ENCODE assay signal across 17 cellular contexts in the genomic region with DNA sequence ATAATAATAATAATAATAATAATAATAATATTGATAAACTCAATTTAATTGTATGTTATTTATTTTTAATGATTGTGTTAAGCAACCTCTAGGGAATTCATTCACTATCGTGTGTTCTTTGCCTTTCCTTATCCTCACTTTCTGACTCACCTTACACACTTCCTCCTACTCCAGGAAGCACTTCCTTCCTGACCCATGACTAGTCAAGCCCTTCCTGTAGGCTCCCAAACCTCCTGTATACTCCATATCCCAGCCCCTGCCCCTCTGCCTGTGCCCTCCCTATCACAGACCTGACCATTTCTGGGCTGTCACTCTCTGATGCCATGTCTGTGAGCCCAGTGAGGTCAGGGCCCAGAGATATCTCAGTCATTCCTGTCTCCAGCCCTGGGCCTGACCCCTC. TPM values are rescaled to one million over a fixed set of nuclear protein-coding genes. Genes with fewer than 3 reads are reported as not detected.
DNase-seq lines count a peak whose midpoint lies in the region; ATAC-seq and TF ChIP-seq lines count a peak whose summit lies in the region.
"Had no signal": no experiment of that assay in that cellular context is flagged by ENCODE, and none has a peak within 500 bp of the region (broad histone marks: within the 10 kb centered on the region; RNA-seq: fewer than 3 reads in every experiment).

No MANE protein-coding gene starts in this region.

- POLR2A ChIA-PET in activated CD4-positive, alpha-beta T cell treated with anti-CD3 and anti-CD28 coated beads, Interleukin-2, amount 10 ng/mL, durations not matched to agents 7 days and 5 days (lab: Charles Lee): no interaction called here

- H2BK5ac ChIP-seq in mesenchymal stem cell (ENCODE audit: low read depth, low read length, poor library complexity, severe bottlenecking): no peak overlapping the region

- H2AFZ ChIP-seq in mesenchymal stem cell (ENCODE audit: low read depth, low read length): no peak overlapping the region

- H3K27me3 ChIP-seq in body of pancreas (no peaks in the 10 kb centered on the region), mesenchymal stem cell (ENCODE audit: control insufficient read depth in 1 of 2, insufficient read depth in 1 of 2, low read length in 2 of 2) (no peaks in the 10 kb centered on the region)
- H3K27me3 ChIP-seq: cardiac muscle cell, pancreas, uterus had no signal

- no peak overlapping the region for H3K27ac ChIP-seq in body of pancreas
- H3K27ac ChIP-seq in mesenchymal stem cell (ENCODE audit: low read length, poor library complexity, severe bottlenecking): no peak overlapping the region
- H3K27ac ChIP-seq: cardiac muscle cell, pancreas, uterus had no signal

- WGBS in body of pancreas, 2 donors: 54 to 62% methylated on average over 1 of the region's 1 CpG
- WGBS in mesenchymal stem cell: 10% methylated on average over 1 of the region's 1 CpG

- H3K14ac ChIP-seq in mesenchymal stem cell (ENCODE audit: low read length in 2 of 2): peak overlapping the region in 1 of 2 experiments; percentile 26

- H3K36me3 ChIP-seq in body of pancreas (replicated peaks in 1 of 2; ENCODE audit: insufficient read depth in 1 of 2, low read depth in 2 of 2) (no peaks in the 10 kb centered on the region), mesenchymal stem cell (ENCODE audit: control insufficient read depth in 1 of 2, insufficient read depth in 2 of 2, low read depth in 1 of 2, low read length in 2 of 2) (peaks cover 0 to 2% of the 10 kb centered on the region in 2 experiments)
- H3K36me3 ChIP-seq: cardiac muscle cell, pancreas, uterus had no signal

- H4K8ac ChIP-seq in mesenchymal stem cell (ENCODE audit: low read length): peak overlapping the region; percentile 66

- H2BK12ac ChIP-seq in mesenchymal stem cell (ENCODE audit: low read length in 2 of 2): peak overlapping the region; percentile 12 to 91

- H3K4me1 Mint-ChIP-seq in activated CD4-positive, alpha-beta T cell treated with anti-CD3 and anti-CD28 coated beads, Interleukin-2, amount 10 ng/mL, durations not matched to agents 7 days and 5 days: peaks cover 6% of the 10 kb centered on the region

- H3K4me3 ChIP-seq in body of pancreas (no peak overlapping the region), mesenchymal stem cell (ENCODE audit: insufficient read depth in 1 of 2, low read depth in 1 of 2, low read length in 2 of 2) (no peak overlapping the region)
- H3K4me3 ChIP-seq: cardiac muscle cell, pancreas, uterus had no signal

- H4K91ac ChIP-seq in mesenchymal stem cell (ENCODE audit: low read length): peak overlapping the region; percentile 81

- H3K27ac Mint-ChIP-seq in activated CD4-positive, alpha-beta T cell treated with anti-CD3 and anti-CD28 coated beads, Interleukin-2, amount 10 ng/mL, durations not matched to agents 7 days and 5 days: peak overlapping the region; percentile 56
- H3K27ac Mint-ChIP-seq: endodermal cell had no signal

- H3K9me3 Mint-ChIP-seq in activated CD4-positive, alpha-beta T cell treated with anti-CD3 and anti-CD28 coated beads, Interleukin-2, amount 10 ng/mL, durations not matched to agents 7 days and 5 days: no peaks in the 10 kb centered on the region

- H3K9ac ChIP-seq in mesenchymal stem cell (ENCODE audit: low read length): no peak overlapping the region

- no peaks in the 10 kb centered on the region for H3K79me1 ChIP-seq in mesenchymal stem cell (replicated peaks; ENCODE audit: low read length, poor library complexity, severe bottlenecking)

- H2AK5ac ChIP-seq in mesenchymal stem cell (ENCODE audit: low read length, severe bottlenecking): peak overlapping the region; percentile 57

- CTCF ChIA-PET in activated CD4-positive, alpha-beta T cell treated with anti-CD3 and anti-CD28 coated beads, Interleukin-2, amount 10 ng/mL, durations not matched to agents 7 days and 5 days (lab: Charles Lee): no interaction called here

- peak overlapping the region; percentile 9 to 73 for H3K4ac ChIP-seq in mesenchymal stem cell (ENCODE audit: low read depth in 1 of 2, low read length in 2 of 2)

- TF ChIP-seq POLR2A in body of pancreas (IDR thresholded peaks at IDR 0.05): no peak

- TF ChIP-seq CTCF in body of pancreas (IDR thresholded peaks at IDR 0.05): no peak

- H2BK120ac ChIP-seq in mesenchymal stem cell (ENCODE audit: low read depth, low read length): no peak overlapping the region

- H3K23ac ChIP-seq in mesenchymal stem cell (ENCODE audit: low read length in 2 of 2): no peak overlapping the region

- ATAC-seq in body of pancreas (peak; percentile 15), GM21825 (IDR thresholded peaks at IDR 0.05; ENCODE audit: unreplicated experiment) (no peak), GM21723 (IDR thresholded peaks at IDR 0.05; ENCODE audit: unreplicated experiment) (no peak)
- ATAC-seq: pancreas had no signal

- intact Hi-C loops in body of pancreas (cut with DNase I): no loop called here

- H3K9me3 ChIP-seq in body of pancreas: no peaks in the 10 kb centered on the region
- no peaks in the 10 kb centered on the region for H3K9me3 ChIP-seq in mesenchymal stem cell (ENCODE audit: control insufficient read depth, low read length)
- H3K9me3 ChIP-seq: pancreas, uterus had no signal

- no peaks in the 10 kb centered on the region for H3K4me1 ChIP-seq in body of pancreas
- peaks cover 4% of the 10 kb centered on the region for H3K4me1 ChIP-seq in mesenchymal stem cell (ENCODE audit: control insufficient read depth, insufficient read depth, low read depth, low read length)
- H3K4me1 ChIP-seq: pancreas, uterus had no signal

- DNase-seq in activated CD4-positive, alpha-beta T cell treated with anti-CD3 and anti-CD28 coated beads, Interleukin-2, amount 10 ng/mL, durations not matched to agents 7 days and 5 days: no peak
- DNase-seq in activated CD4-positive, alpha-beta T cell treated with anti-CD3 and anti-CD28 coated beads for 48 hours: no peak
- peak; percentile 39 for DNase-seq in HCEC 1CT
- no peak for DNase-seq in body of pancreas
- no peak for DNase-seq in mesenchymal stem cell
- no peak for DNase-seq in nucleus accumbens (lab: John Stamatoyannopoulos, UW)
- DNase-seq: DMS153; endodermal cell; hypothalamus; NCI-H2081 treated with DMSO at 0.1 percent for 48 hours; pancreas; stimulated activated CD4-positive, alpha-beta T cell treated with anti-CD3 and anti-CD28 coated beads, Interleukin-15, amount 100 ng/mL, for 24 hours; uterus had no signal

- H3K18ac ChIP-seq in mesenchymal stem cell (ENCODE audit: low read depth in 1 of 2, low read length in 2 of 2): peak overlapping the region in 1 of 2 experiments; percentile 18

- H3K27me3 Mint-ChIP-seq in activated CD4-positive, alpha-beta T cell treated with anti-CD3 and anti-CD28 coated beads, Interleukin-2, amount 10 ng/mL, durations not matched to agents 7 days and 5 days: no peaks in the 10 kb centered on the region

- H3K36me3 Mint-ChIP-seq in activated CD4-positive, alpha-beta T cell treated with anti-CD3 and anti-CD28 coated beads, Interleukin-2, amount 10 ng/mL, durations not matched to agents 7 days and 5 days (ENCODE audit: low read depth): peaks cover 1% of the 10 kb centered on the region

- H2BK15ac ChIP-seq in mesenchymal stem cell (ENCODE audit: low read depth, poor library complexity, severe bottlenecking): no peak overlapping the region

- H3K4me3 Mint-ChIP-seq in activated CD4-positive, alpha-beta T cell treated with anti-CD3 and anti-CD28 coated beads, Interleukin-2, amount 10 ng/mL, durations not matched to agents 7 days and 5 days: no peak overlapping the region
- H3K4me3 Mint-ChIP-seq: endodermal cell had no signal

- no peak overlapping the region for H3K4me2 ChIP-seq in mesenchymal stem cell (ENCODE audit: low read length, poor library complexity, severe bottlenecking)

RNA-seq across cellular contexts. Expression of gene LGALS4, which starts 7.6 kb away (rescaled TPM):
- 1 to 10 TPM; 2.1 to 2.3 TPM for total RNA-seq in activated CD4-positive, alpha-beta T cell treated with anti-CD3 and anti-CD28 coated beads, Interleukin-2, amount 10 ng/mL, durations not matched to agents 7 days and 5 days
- total RNA-seq in body of pancreas: 100 to 1,000 TPM in 1 of 2 donors, 10 to 100 TPM in 1; 54.1 to 153 TPM
- 0.11 TPM for polyA plus RNA-seq in mesenchymal stem cell (2013, experiment 1 of 2)
- polyA plus RNA-seq in mesenchymal stem cell (2013, experiment 2 of 2): 0.15 TPM
- total RNA-seq: SK-MEL-5 had no signal

RNA-seq across cellular contexts. Expression of gene LGALS7B, which starts 16.2 kb away (rescaled TPM):
- total RNA-seq in activated CD4-positive, alpha-beta T cell treated with anti-CD3 and anti-CD28 coated beads, Interleukin-2, amount 10 ng/mL, durations not matched to agents 7 days and 5 days: not detected
- total RNA-seq in body of pancreas: not detected
- not detected for polyA plus RNA-seq in mesenchymal stem cell (2013, experiment 1 of 2)
- polyA plus RNA-seq in mesenchymal stem cell (2013, experiment 2 of 2): not detected
- total RNA-seq: cardiac muscle cell, endodermal cell, pancreas, SK-MEL-5 had no signal
- polyA plus RNA-seq: cardiac muscle cell had no signal

RNA-seq across cellular contexts. Expression of gene ECH1, which starts 26.4 kb away (rescaled TPM):
- total RNA-seq in activated CD4-positive, alpha-beta T cell treated with anti-CD3 and anti-CD28 coated beads, Interleukin-2, amount 10 ng/mL, durations not matched to agents 7 days and 5 days: 100 to 1,000 TPM; 143 to 144 TPM
- total RNA-seq in body of pancreas: 10 to 100 TPM; 87.4 to 93.3 TPM
- 137 TPM for polyA plus RNA-seq in mesenchymal stem cell (2013, experiment 1 of 2)
- polyA plus RNA-seq in mesenchymal stem cell (2013, experiment 2 of 2): 137 TPM

RNA-seq across cellular contexts. Expression of gene LGALS7, which starts 31.9 kb away (rescaled TPM):
- not detected for total RNA-seq in activated CD4-positive, alpha-beta T cell treated with anti-CD3 and anti-CD28 coated beads, Interleukin-2, amount 10 ng/mL, durations not matched to agents 7 days and 5 days
- total RNA-seq in body of pancreas: not detected
- polyA plus RNA-seq in mesenchymal stem cell (2013, experiment 1 of 2): not detected
- not detected for polyA plus RNA-seq in mesenchymal stem cell (2013, experiment 2 of 2)
- total RNA-seq: cardiac muscle cell, pancreas, SK-MEL-5 had no signal
- polyA plus RNA-seq: cardiac muscle cell, pancreas had no signal

RNA-seq across cellular contexts. Expression of gene HNRNPL, which starts 44.6 kb away (rescaled TPM):
- 100 to 1,000 TPM; 517 to 535 TPM for total RNA-seq in activated CD4-positive, alpha-beta T cell treated with anti-CD3 and anti-CD28 coated beads, Interleukin-2, amount 10 ng/mL, durations not matched to agents 7 days and 5 days
- 100 to 1,000 TPM in 1 of 2 donors, 10 to 100 TPM in 1; 80.4 to 139 TPM for total RNA-seq in body of pancreas
- polyA plus RNA-seq in mesenchymal stem cell (2013, experiment 1 of 2): 177 TPM
- polyA plus RNA-seq in mesenchymal stem cell (2013, experiment 2 of 2): 181 TPM

Comparison
In these comparisons a context has a peak if more than half of its experiments do, and no peak if none do; other contexts are left out.
1. RNA of gene LGALS4, which starts 7.6 kb away (total RNA-seq): 54.1 to 153 TPM in body of pancreas; 2.1 to 2.3 TPM in activated CD4-positive, alpha-beta T cell treated with anti-CD3 and anti-CD28 coated beads, Interleukin-2, amount 10 ng/mL, durations not matched to agents 7 days and 5 days; every median in the first group is over 10 times any median in the second.